26 cellular contexts compared by ENCODE assay signal in genomic region chr18:227374-227773, GRCh38.
"Had no signal": no experiment of that assay in that cellular context is flagged by ENCODE, and none has a peak within 500 bp of the region (broad histone marks: within the 10 kb centered on the region; RNA-seq: fewer than 3 reads in every experiment).

No MANE protein-coding gene starts in this region.

- H3K27ac ChIP-seq: stomach, suprapubic skin, testis, thoracic aorta, thyroid gland, tibial artery, tibial nerve, transverse colon, upper lobe of left lung, upper lobe of right lung, uterus, vagina had no signal

- DNase-seq: stimulated activated CD4-positive, alpha-beta T cell treated with anti-CD3 and anti-CD28 coated beads, Interleukin-2, amount 100 ng/mL, for 48 hours; stimulated activated CD4-positive, alpha-beta T cell treated with anti-CD3 and anti-CD28 coated beads, Interleukin-4, amount 100 ng/mL, for 1 hour; stimulated activated CD4-positive, alpha-beta T cell treated with anti-CD3 and anti-CD28 coated beads, Interleukin-4, amount 100 ng/mL, for 24 hours; stimulated activated CD4-positive, alpha-beta T cell treated with anti-CD3 and anti-CD28 coated beads, Interleukin-4, amount 100 ng/mL, for 4 hours; stimulated activated naive B cell treated with anti-CD40 and anti-IgM and Interleukin-4, amounts not matched to agents 10 μg/mL and 1 μg/mL and 100 μg/mL, for 72 hours; stimulated activated naive CD4-positive, alpha-beta T cell; stimulated activated naive CD4-positive, alpha-beta T cell treated with Interleukin-2 at 50 U/mL for 16 hours; stimulated activated naive CD8-positive, alpha-beta T cell treated with anti-CD3 and anti-CD28 coated beads, Interleukin-15, amount 100 ng/mL, for 72 hours; stimulated activated naive CD8-positive, alpha-beta T cell treated with anti-CD3 and anti-CD28 coated beads, Interleukin-15, Interleukin-2, amounts not matched to agents 100 U/mL and 50 U/mL, for 24 hours; stomach; substantia nigra; testis; thyroid gland; tibial artery; transverse colon; trophoblast cell; upper lobe of left lung; upper lobe of right lung; uterus had no signal

- H3K27me3 ChIP-seq: stomach, suprapubic skin, testis, thyroid gland, tibial artery, tibial nerve, transverse colon, upper lobe of left lung, upper lobe of right lung, uterus, vagina had no signal

- H3K4me1 ChIP-seq: stomach, suprapubic skin, testis, thyroid gland, tibial artery, tibial nerve, upper lobe of left lung, upper lobe of right lung, uterus, vagina had no signal

- H3K36me3 ChIP-seq: uterus had no signal

- H3K9me3 ChIP-seq: stomach, suprapubic skin, testis, thoracic aorta, thyroid gland, tibial artery, tibial nerve, transverse colon, upper lobe of left lung, upper lobe of right lung, uterus, vagina had no signal

- FAIRE-seq: urothelium cell line had no signal

- ATAC-seq: stimulated activated effector memory CD8-positive, alpha-beta T cell treated with anti-CD3 and anti-CD28 coated beads, Interleukin-12 subunit alpha, Interleukin-12 subunit beta, amount 100 ng/mL, for 72 hours; stimulated activated memory B cell treated with anti-CD40 and anti-IgM and Interleukin-4, amounts not matched to agents 10 μg/mL and 1 μg/mL and 100 μg/mL, for 72 hours; stimulated activated naive B cell treated with anti-CD40 and anti-IgM and Interleukin-4, amounts not matched to agents 10 μg/mL and 1 μg/mL and 100 μg/mL, for 72 hours; stimulated activated naive CD8-positive, alpha-beta T cell treated with anti-CD3 and anti-CD28 coated beads, Interleukin-15, amount 100 ng/mL, for 72 hours; stimulated activated naive CD8-positive, alpha-beta T cell treated with anti-CD3 and anti-CD28 coated beads, Interleukin-15, Interleukin-2, amounts not matched to agents 100 U/mL and 50 U/mL, for 24 hours; upper lobe of right lung had no signal

- H3K4me3 ChIP-seq: stomach, suprapubic skin, testis, thoracic aorta, thyroid gland, tibial artery, tibial nerve, transverse colon, upper lobe of left lung, upper lobe of right lung, uterus, vagina had no signal
